ENCODE assay signal across 1 cellular context in genomic region chr22:46273432-46274148, GRCh38.
A peak's percentile ranks its signal among the peaks of the same experiment; 100 is the strongest.
TF ChIP-seq lines count a peak whose summit lies in the region.

No MANE protein-coding gene starts in this region.

TF ChIP-seq in K562, 482 proteins besides CTCF, POLR2A, EP300 and RAD21:
- TF ChIP-seq RBFOX2 (IDR thresholded peaks at IDR 0.05; ENCODE audit: low read depth, low read length) (0 out of 2 replicates have a peak, but pooled peaks have one; percentile 6), ZFPM2 (CRISPR knock-in tag; IDR thresholded peaks at IDR 0.05) (no peak), HSF4 (CRISPR knock-in tag; IDR thresholded peaks at IDR 0.05; ENCODE audit: borderline replicate concordance) (no peak), HMG20A (CRISPR knock-in tag; conservative IDR thresholded peaks at IDR 0.05) (no peak)
